Comparison of ENCODE assay signal across 7 cellular contexts in genomic region chr14:106741086-106741827, GRCh38.
DNase-seq lines count a peak whose midpoint lies in the region; ATAC-seq and TF ChIP-seq lines count a peak whose summit lies in the region.

No MANE protein-coding gene starts in this region.

- DNase-seq in activated T-helper 1 cell treated with Interleukin-2 at 50 U/mL for 16 hours (ENCODE audit: low read depth) (peak; percentile 63), kidney tubule cell (ENCODE audit: low spot score) (peak; percentile 16)

- ATAC-seq in GM18502 (IDR thresholded peaks at IDR 0.05; ENCODE audit: poor library complexity, unreplicated experiment) (peak; percentile 79), GM19467 (IDR thresholded peaks at IDR 0.05; ENCODE audit: unreplicated experiment) (peak; percentile 52), HG02938 (IDR thresholded peaks at IDR 0.05; ENCODE audit: unreplicated experiment) (peak; percentile 63), HG03571 (IDR thresholded peaks at IDR 0.05; ENCODE audit: unreplicated experiment) (peak; percentile 79)

- TF ChIP-seq POLR2A in Raji (IDR thresholded peaks at IDR 0.05; ENCODE audit: insufficient read depth, low read depth, low read length): peak; percentile 31; the same call in 1 of the 2 replicates

Comparison
In these comparisons a context has a peak if more than half of its experiments do, and no peak if none do; other contexts are left out.
1. Peak in every context shown above with its lines: DNase-seq and ATAC-seq.